ENCODE assay signal across 21 cellular contexts in genomic region chr3:31523543-31523942, GRCh38. TPM values are rescaled to one million over a fixed set of nuclear protein-coding genes. Genes with fewer than 3 reads are reported as not detected.
A peak's percentile ranks its signal among the peaks of the same experiment; 100 is the strongest.
DNase-seq lines count a peak whose midpoint lies in the region; ATAC-seq, FAIRE-seq and TF ChIP-seq lines count a peak whose summit lies in the region.
"Had no signal": no experiment of that assay in that cellular context is flagged by ENCODE, and none has a peak within 500 bp of the region (broad histone marks: within the 10 kb centered on the region; RNA-seq: fewer than 3 reads in every experiment).

No MANE protein-coding gene starts in this region.

- H3K27ac ChIP-seq in A673 (ENCODE audit: low read depth, low read length, poor library complexity, severe bottlenecking) = no peak overlapping the region
- H3K27ac ChIP-seq in GM12878 (ENCODE audit: control insufficient read depth, insufficient read depth) = no peak overlapping the region
- no peak overlapping the region for H3K27ac ChIP-seq in smooth muscle cell (ENCODE audit: low read depth)
- H3K27ac ChIP-seq: C4-2B, Peyer's patch, SJCRH30 had no signal

- intact Hi-C loops in A673 (cut with micrococcal nuclease; ENCODE audit: unreplicated experiment) (no loop called here), GM12878 (cut with micrococcal nuclease; ENCODE audit: unreplicated experiment) (no loop called here)

- H3K4me2 ChIP-seq in GM12878 (ENCODE audit: control insufficient read depth, insufficient read depth) (no peak overlapping the region), smooth muscle cell (no peak overlapping the region)

- H3K36me3 ChIP-seq in A673 (ENCODE audit: insufficient read depth, low read length, poor library complexity, severe bottlenecking) (no peaks in the 10 kb centered on the region), GM12878 (ENCODE audit: control insufficient read depth in 2 of 2, insufficient read depth in 2 of 2, low read length in 1 of 2) (no peaks in the 10 kb centered on the region), smooth muscle cell (ENCODE audit: low read depth) (no peaks in the 10 kb centered on the region)
- H3K36me3 ChIP-seq: Peyer's patch, SJCRH30 had no signal

- H3K4me1 ChIP-seq in A673 (ENCODE audit: insufficient read depth, low read length, poor library complexity, severe bottlenecking) (no peaks in the 10 kb centered on the region), GM12878 (ENCODE audit: control insufficient read depth, insufficient read depth, low read length) (no peaks in the 10 kb centered on the region; the same call in 1 of the 2 replicates), smooth muscle cell (ENCODE audit: low read depth) (no peaks in the 10 kb centered on the region)
- H3K4me1 ChIP-seq: Peyer's patch had no signal

- WGBS in GM12878 (ENCODE audit: insufficient coverage, insufficient replicate concordance, low lambda C conversion rate, missing lambda C conversion rate) = 100% methylated on average over 1 of the region's 1 CpG
- 85% methylated on average over 1 of the region's 1 CpG for WGBS in smooth muscle cell (ENCODE audit: low lambda C conversion rate)

- CTCF ChIA-PET in A673 (lab: Charles Lee) = no interaction called here
- CTCF ChIA-PET in GM12878 (lab: Yijun Ruan, JAX) = interaction anchor here (1.2 kb wide), 1 partner anchor 9 kb away, joined by 4 read pairs; the partner anchor contains the start of gene STT3B

- H2AFZ ChIP-seq in GM12878 (ENCODE audit: control insufficient read depth, low read depth, low read length) (no peak overlapping the region), smooth muscle cell (ENCODE audit: low read depth) (no peak overlapping the region)

- no peak for FAIRE-seq in GM12878 (lab: Jason Lieb, UNC)
- FAIRE-seq: H54 had no signal

- no TSS peak for BruUV-seq in A673 (replicated peaks; lab: Mats Ljungman, UMichigan)
- BruUV-seq in GM12878 (replicated peaks; lab: Mats Ljungman, UMichigan) = no TSS peak

- SMC1A ChIA-PET in GM12878 (lab: Charles Lee; ENCODE audit: uncharacterized antibody, unreplicated experiment) = interaction anchor here (1.4 to 2.4 kb wide), 2 partner anchors 8 to 14 kb away, joined by 5 to 11 read pairs; no protein-coding TSS in a partner anchor

- H3K27me3 ChIP-seq in A673 (replicated peaks; ENCODE audit: insufficient read depth, low read depth, low read length, poor library complexity) = no peaks in the 10 kb centered on the region
- H3K27me3 ChIP-seq in GM12878 (replicated peaks in 1 of 2; ENCODE audit: control insufficient read depth in 2 of 2, insufficient read depth in 2 of 2, low read length in 1 of 2) = no peaks in the 10 kb centered on the region
- H3K27me3 ChIP-seq in smooth muscle cell (ENCODE audit: low read depth) = no peaks in the 10 kb centered on the region
- H3K27me3 ChIP-seq: Peyer's patch, SJCRH30 had no signal

- DNase-seq in NCI-H2029 (lab: John Stamatoyannopoulos, UW) = peak; percentile 33
- DNase-seq in NCI-H2029 treated with DMSO at 0.1 percent for 48 hours (lab: John Stamatoyannopoulos, UW) = no peak
- DNase-seq in A673 (ENCODE audit: low spot score) = peak; percentile 37
- peak; percentile 6 for DNase-seq in MV-4-11 (lab: John Stamatoyannopoulos, UW)
- DNase-seq in GM12878 (ENCODE audit: low read depth, low spot score) = no peak
- no peak for DNase-seq in smooth muscle cell (lab: John Stamatoyannopoulos, UW; ENCODE audit: unreplicated experiment)
- DNase-seq: Calu3; CD8-positive, alpha-beta memory T cell; EL; KBM-7; NCI-H1092; NCI-H1436; NCI-H1930; NCI-H774; Peyer's patch; SJCRH30; T-cell had no signal

- in situ Hi-C loops in GM12878 (cut with MboI) = no loop called here

- H3K4me3 ChIP-seq in A673 (ENCODE audit: low read depth, low read length, poor library complexity, severe bottlenecking) (no peak overlapping the region), GM12878 (no peak overlapping the region), smooth muscle cell (no peak overlapping the region)
- H3K4me3 ChIP-seq: Peyer's patch, SJCRH30 had no signal

- RAD21 ChIA-PET in GM12878 (lab: Charles Lee; ENCODE audit: unreplicated experiment) = no interaction called here

- no peak for TF ChIP-seq RAD21 in GM12878 (IDR thresholded peaks at IDR 0.05; ENCODE audit: insufficient read depth, low read depth, low read length)

- no peak for TF ChIP-seq EP300 in GM12878 (IDR thresholded peaks at IDR 0.05; ENCODE audit: borderline replicate concordance in 1 of 2, control insufficient read depth in 1 of 2, low read depth in 2 of 2, low read length in 2 of 2)

- ATAC-seq in GM12878 = no peak
- no peak for ATAC-seq in HG03439 (IDR thresholded peaks at IDR 0.05; ENCODE audit: unreplicated experiment)
- no peak for ATAC-seq in HG03342 (IDR thresholded peaks at IDR 0.05; ENCODE audit: unreplicated experiment)
- ATAC-seq: T-cell had no signal

- no peaks in the 10 kb centered on the region for H3F3A ChIP-seq in smooth muscle cell (ENCODE audit: low read depth)

- TF ChIP-seq CTCF in A673 (conservative IDR thresholded peaks at IDR 0.05; ENCODE audit: low read depth, low read length) = no peak
- no peak for TF ChIP-seq CTCF in GM12878 (IDR thresholded peaks at IDR 0.05 in 2 of 3, conservative IDR thresholded peaks at IDR 0.05 in 1 of 3; ENCODE audit: control insufficient read depth in 2 of 3, extremely low read depth in 1 of 3, insufficient read depth in 1 of 3, low read depth in 3 of 3, low read length in 3 of 3)
- TF ChIP-seq CTCF in smooth muscle cell (IDR thresholded peaks at IDR 0.05; ENCODE audit: borderline replicate concordance, insufficient read depth, poor library complexity, severe bottlenecking) = no peak

- H3K9ac ChIP-seq in GM12878 (ENCODE audit: control insufficient read depth, insufficient read depth, low read length) = no peak overlapping the region
- no peak overlapping the region for H3K9ac ChIP-seq in smooth muscle cell (ENCODE audit: low read depth)

- no peak for TF ChIP-seq POLR2A in GM12878 (IDR thresholded peaks at IDR 0.05; ENCODE audit: low read depth, low read length)

- H3K79me2 ChIP-seq in GM12878 (ENCODE audit: control insufficient read depth, insufficient read depth, low read length) = no peaks in the 10 kb centered on the region
- no peaks in the 10 kb centered on the region for H3K79me2 ChIP-seq in smooth muscle cell (ENCODE audit: low read depth)

- no peaks in the 10 kb centered on the region for H3K9me3 ChIP-seq in A673 (ENCODE audit: low read depth, low read length, poor library complexity, severe bottlenecking)
- H3K9me3 ChIP-seq in GM12878 (replicated peaks; ENCODE audit: control insufficient read depth, insufficient read depth, low read length) = no peaks in the 10 kb centered on the region
- H3K9me3 ChIP-seq in smooth muscle cell (replicated peaks; ENCODE audit: low read depth) = no peaks in the 10 kb centered on the region
- H3K9me3 ChIP-seq: Peyer's patch, SJCRH30 had no signal

- POLR2A ChIA-PET in A673 (lab: Charles Lee; ENCODE audit: low non-redundant PET) (no interaction called here), GM12878 (lab: Charles Lee) (no interaction called here)

- H4K20me1 ChIP-seq in GM12878 (ENCODE audit: control insufficient read depth, insufficient read depth) (no peaks in the 10 kb centered on the region), smooth muscle cell (ENCODE audit: low read depth) (no peaks in the 10 kb centered on the region)

TF ChIP-seq in GM12878, 131 proteins besides CTCF, POLR2A, EP300 and RAD21:
- TF ChIP-seq KLF5 (IDR thresholded peaks at IDR 0.05; ENCODE audit: partially characterized antibody) (no peak), USF1 (IDR thresholded peaks at IDR 0.05; ENCODE audit: borderline replicate concordance, extremely low read length, insufficient read depth, low read depth, low read length) (no peak), TAF1 (IDR thresholded peaks at IDR 0.05; ENCODE audit: borderline replicate concordance, low read depth, low read length) (no peak), ELK1 (IDR thresholded peaks at IDR 0.05; ENCODE audit: low read depth, low read length) (no peak), SMAD1 (IDR thresholded peaks at IDR 0.05; ENCODE audit: low read depth, partially characterized antibody) (peak; percentile 70)

RNA-seq across cellular contexts. Expression of gene STT3B, which starts 9.2 kb away (rescaled TPM):
- total RNA-seq in A673 (2021) (129 and 137 TPM in 2 replicates), GM12878 (2014; rRNA removed) (93.5 and 99.7 TPM in 2 replicates), GM12878 (2014; rRNA removed; fragmentation: Illumina TruSeq; extraction: Trizol) (125 and 135 TPM in 2 replicates), GM12878 (2021) (83.9 and 87.3 TPM in 2 replicates), smooth muscle cell (191 and 214 TPM in 2 replicates)
- total RNA-seq in GM12878 (2013; cell fraction: nucleolus; rRNA removed) = 279 and 287 TPM in 2 replicates
- 51.0 TPM for polyA plus RNA-seq in GM12878 (2011; ENCODE audit: low read depth)
- polyA plus RNA-seq in GM12878 (2011; rRNA removed) (208 and 308 TPM in 2 replicates), GM12878 (2014; fragmentation: Illumina TruSeq; extraction: Trizol) (80.0 and 89.8 TPM in 2 replicates), GM12878 (2014; fragmentation: Nextera tagmentation; extraction: Ambion mirVana) (10 to 100 TPM; 19.9 to 29.3 TPM), GM12878 (2014; rRNA removed) (55.9 and 71.1 TPM in 2 replicates), GM12878 (2016; fragmentation: Nextera tagmentation; extraction: Ambion mirVana) (10 to 100 TPM; 29.9 to 79.2 TPM), smooth muscle cell (79.1 and 82.0 TPM in 2 replicates)
- polyA plus RNA-seq in GM12878 (2011; cell fraction: cytosol; rRNA removed) = 76.6 and 78.3 TPM in 2 replicates
- 99.2 and 113 TPM in 2 replicates for polyA plus RNA-seq in GM12878 (2011; cell fraction: nucleus; rRNA removed)
- polyA plus RNA-seq in GM12878 (2012) = 73.1 and 105 TPM in 2 replicates
- polyA minus RNA-seq in GM12878 (2011; rRNA and poly(A)+ RNA removed) = 213 and 270 TPM in 2 replicates
- 78.4 and 86.4 TPM in 2 replicates for polyA minus RNA-seq in GM12878 (2011; cell fraction: cytosol; rRNA and poly(A)+ RNA removed)
- 110 and 166 TPM in 2 replicates for polyA minus RNA-seq in GM12878 (2011; cell fraction: nucleus; rRNA and poly(A)+ RNA removed)

Comparison
In these comparisons a context has a peak if more than half of its experiments do, and no peak if none do; other contexts are left out.
1. DNase-seq: peak in NCI-H2029 (single experiment), A673 (single experiment) and MV-4-11 (single experiment); none in NCI-H2029 treated with DMSO at 0.1 percent for 48 hours (single experiment), GM12878 (single experiment) and smooth muscle cell (single experiment).